In genomic region chr3:124351430-124352142, GRCh38 we compare ENCODE assay signal across 8 cellular contexts.
DNase-seq lines count a peak whose midpoint lies in the region; ATAC-seq and TF ChIP-seq lines count a peak whose summit lies in the region.

No MANE protein-coding gene starts in this region.

- intact Hi-C loops in natural killer cell (cut with micrococcal nuclease) = loop anchor here (10.0 kb wide), 1 partner anchor 203 kb away; no protein-coding TSS in a partner anchor

- no peaks in the 10 kb centered on the region for H3K27me3 ChIP-seq in Loucy (ENCODE audit: insufficient read depth, low read length, poor library complexity, severe bottlenecking)

- DNase-seq in ELR (ENCODE audit: low read depth) (peak; percentile 67), SHP77 (lab: John Stamatoyannopoulos, UW) (peak; percentile 54 to 70), fibroblast of the aortic adventitia (ENCODE audit: low read depth) (peak; percentile 64), nucleus accumbens (lab: John Stamatoyannopoulos, UW) (peak in 33 of 56 donors; percentile 1 to 56 (median 16)), natural killer cell (no peak), GOT3 (lab: John Stamatoyannopoulos, UW) (no peak)

- ATAC-seq in natural killer cell (no peak), GM21390 (IDR thresholded peaks at IDR 0.05; ENCODE audit: unreplicated experiment) (no peak)

- H3K27me3 Mint-ChIP-seq in natural killer cell (ENCODE audit: low read depth in 2 of 2) = peaks cover 16 to 35% of the 10 kb centered on the region in 2 donors

- no peaks in the 10 kb centered on the region for H3K9me2 ChIP-seq in Loucy (replicated peaks; ENCODE audit: low read depth, low read length)

- H3K4me3 ChIP-seq in Loucy (ENCODE audit: low read length, poor library complexity, severe bottlenecking) (no peak overlapping the region), fibroblast of the aortic adventitia (ENCODE audit: low read depth, low read length) (no peak overlapping the region)

- no peaks in the 10 kb centered on the region for H3K4me1 Mint-ChIP-seq in natural killer cell

- no peak overlapping the region for H3K4me3 Mint-ChIP-seq in natural killer cell

- no peak overlapping the region for H3K4me2 ChIP-seq in Loucy (ENCODE audit: low read depth, low read length, poor library complexity, severe bottlenecking)

- no peaks in the 10 kb centered on the region for H4K20me1 ChIP-seq in Loucy (ENCODE audit: insufficient read depth, low read length, poor library complexity, severe bottlenecking)

- H2AFZ ChIP-seq in Loucy (ENCODE audit: low read length) = no peak overlapping the region

- H3K9me3 ChIP-seq in Loucy (ENCODE audit: insufficient read depth, low read depth, low read length) = no peaks in the 10 kb centered on the region

- H3K9ac ChIP-seq in Loucy (ENCODE audit: low read depth, low read length, poor library complexity, severe bottlenecking) = no peak overlapping the region

- no peak overlapping the region for H3K27ac Mint-ChIP-seq in natural killer cell

- H3K36me3 ChIP-seq in Loucy (ENCODE audit: insufficient read depth, low read length) = no peaks in the 10 kb centered on the region

- no peaks in the 10 kb centered on the region for H3K9me3 Mint-ChIP-seq in natural killer cell

- H3F3A ChIP-seq in Loucy (ENCODE audit: low read depth) = no peaks in the 10 kb centered on the region

- peak; percentile 90 for TF ChIP-seq CTCF in Loucy (conservative IDR thresholded peaks at IDR 0.05; ENCODE audit: low read length)
- TF ChIP-seq CTCF in fibroblast of the aortic adventitia (IDR thresholded peaks at IDR 0.05; ENCODE audit: insufficient read depth, low read length) = peak; percentile 45
- TF ChIP-seq CTCF in natural killer cell (IDR thresholded peaks at IDR 0.05) = no peak

- H3K36me3 Mint-ChIP-seq in natural killer cell = no peaks in the 10 kb centered on the region

- no peaks in the 10 kb centered on the region for H3K79me2 ChIP-seq in Loucy (ENCODE audit: insufficient read depth, low read length)

- H3K4me1 ChIP-seq in Loucy (ENCODE audit: insufficient read depth, low read length, poor library complexity, severe bottlenecking) = no peaks in the 10 kb centered on the region

Comparison
In these comparisons a context has a peak if more than half of its experiments do, and no peak if none do; other contexts are left out.
1. DNase-seq: peak in ELR (single experiment), SHP77 (2 of 2), fibroblast of the aortic adventitia (single experiment) and nucleus accumbens (33 of 56); none in natural killer cell (single experiment) and GOT3 (single experiment).